8 cellular contexts compared by ENCODE assay signal in genomic region chr3:128584412-128585020, GRCh38.
DNase-seq lines count a peak whose midpoint lies in the region; ATAC-seq and TF ChIP-seq lines count a peak whose summit lies in the region.

No MANE protein-coding gene starts in this region.

- intact Hi-C loops in aorta (cut with DNase I): loop anchor here in 1 of 2 donors (2.0 kb wide), 1 partner anchor 158 kb away; no protein-coding TSS in a partner anchor

- H3F3A ChIP-seq in neural progenitor cell (ENCODE audit: low read depth): no peaks in the 10 kb centered on the region

- no peak overlapping the region for H3K9ac ChIP-seq in neural progenitor cell

- POLR2A ChIA-PET in activated CD8-positive, alpha-beta T cell treated with anti-CD3 and anti-CD28 coated beads, Interleukin-2, amount 10 ng/mL, durations not matched to agents 7 days and 5 days (lab: Charles Lee): no interaction called here

- WGBS in aorta, 2 donors: 12 to 24% methylated on average over 13 of the region's 13 CpGs

- no peaks in the 10 kb centered on the region for H3K79me2 ChIP-seq in neural progenitor cell (ENCODE audit: low read depth)

- H3K27ac Mint-ChIP-seq in activated CD8-positive, alpha-beta T cell treated with anti-CD3 and anti-CD28 coated beads, Interleukin-2, amount 10 ng/mL, durations not matched to agents 7 days and 5 days: no peak overlapping the region
- no peak overlapping the region for H3K27ac Mint-ChIP-seq in neural progenitor cell

- H3K27me3 ChIP-seq in neural progenitor cell: peaks cover 3% of the 10 kb centered on the region
- no peaks in the 10 kb centered on the region for H3K27me3 ChIP-seq in aorta (ENCODE audit: control insufficient read depth in 1 of 2, insufficient read depth in 2 of 2, low read length in 1 of 2)

- peaks cover 11% of the 10 kb centered on the region for H3K27me3 Mint-ChIP-seq in activated CD8-positive, alpha-beta T cell treated with anti-CD3 and anti-CD28 coated beads, Interleukin-2, amount 10 ng/mL, durations not matched to agents 7 days and 5 days (ENCODE audit: low read depth)
- H3K27me3 Mint-ChIP-seq in neural progenitor cell (ENCODE audit: insufficient read depth, low read depth): peaks cover 5% of the 10 kb centered on the region

- H3K4me2 ChIP-seq in neural progenitor cell: peak overlapping the region; percentile 12

- H3K9me3 ChIP-seq in neural progenitor cell (ENCODE audit: low read depth) (no peaks in the 10 kb centered on the region), aorta (ENCODE audit: control insufficient read depth, low read length) (peaks cover 3% of the 10 kb centered on the region)

- no peaks in the 10 kb centered on the region for H4K20me1 ChIP-seq in neural progenitor cell (ENCODE audit: low read depth)

- no peak overlapping the region for H3K4me3 ChIP-seq in neural progenitor cell
- no peak overlapping the region for H3K4me3 ChIP-seq in aorta (ENCODE audit: low read length in 2 of 2)

- TF ChIP-seq CTCF in neural progenitor cell (IDR thresholded peaks at IDR 0.05): peak; percentile 81

- H3K4me3 Mint-ChIP-seq in activated CD8-positive, alpha-beta T cell treated with anti-CD3 and anti-CD28 coated beads, Interleukin-2, amount 10 ng/mL, durations not matched to agents 7 days and 5 days: no peak overlapping the region
- H3K4me3 Mint-ChIP-seq in neural progenitor cell: no peak overlapping the region

- no peaks in the 10 kb centered on the region for H3K9me3 Mint-ChIP-seq in activated CD8-positive, alpha-beta T cell treated with anti-CD3 and anti-CD28 coated beads, Interleukin-2, amount 10 ng/mL, durations not matched to agents 7 days and 5 days (ENCODE audit: insufficient read depth)
- H3K9me3 Mint-ChIP-seq in neural progenitor cell: peaks cover 4% of the 10 kb centered on the region

- DNase-seq in COLO829 (ENCODE audit: low spot score) (peak; percentile 82), NCI-H460 (ENCODE audit: extremely low read depth, low read depth) (peak; percentile 75), fibroblast of the conjunctiva (ENCODE audit: low read depth) (peak; percentile 43), neural progenitor cell (ENCODE audit: low spot score) (peak; percentile 90), aorta (peak; percentile 79 to 90)
- peak; percentile 56 for DNase-seq in activated CD8-positive, alpha-beta T cell treated with anti-CD3 and anti-CD28 coated beads, Interleukin-2, amount 10 ng/mL, durations not matched to agents 7 days and 5 days

- H3K36me3 Mint-ChIP-seq in activated CD8-positive, alpha-beta T cell treated with anti-CD3 and anti-CD28 coated beads, Interleukin-2, amount 10 ng/mL, durations not matched to agents 7 days and 5 days (ENCODE audit: low read depth): no peaks in the 10 kb centered on the region
- no peaks in the 10 kb centered on the region for H3K36me3 Mint-ChIP-seq in neural progenitor cell

- ATAC-seq in HG02678 (IDR thresholded peaks at IDR 0.05; ENCODE audit: unreplicated experiment) (peak; percentile 57), aorta (ENCODE audit: low FRiP score) (peak; percentile 92), HG03025 (IDR thresholded peaks at IDR 0.05; ENCODE audit: low FRiP score, unreplicated experiment) (no peak)
- peak; percentile 92 for ATAC-seq in activated CD8-positive, alpha-beta T cell treated with anti-CD3 and anti-CD28 coated beads, Interleukin-2, amount 10 ng/mL, durations not matched to agents 7 days and 5 days

- H3K27ac ChIP-seq in neural progenitor cell: no peak overlapping the region
- no peak overlapping the region for H3K27ac ChIP-seq in aorta (ENCODE audit: low read depth in 1 of 2, low read length in 2 of 2)

- H3K36me3 ChIP-seq in neural progenitor cell: no peaks in the 10 kb centered on the region
- no peaks in the 10 kb centered on the region for H3K36me3 ChIP-seq in aorta (ENCODE audit: control insufficient read depth in 1 of 2, insufficient read depth in 2 of 2, low read length in 1 of 2)

- CTCF ChIA-PET in activated CD8-positive, alpha-beta T cell treated with anti-CD3 and anti-CD28 coated beads, Interleukin-2, amount 10 ng/mL, durations not matched to agents 7 days and 5 days (lab: Charles Lee): interaction anchor here (0.9 to 1.7 kb wide), 4 partner anchors 11 to 159 kb away, joined by 3 to 12 read pairs (median 6); no protein-coding TSS in a partner anchor

- H2AFZ ChIP-seq in neural progenitor cell (replicated peaks): peak overlapping the region; percentile 81

- H3K4me1 Mint-ChIP-seq in activated CD8-positive, alpha-beta T cell treated with anti-CD3 and anti-CD28 coated beads, Interleukin-2, amount 10 ng/mL, durations not matched to agents 7 days and 5 days (ENCODE audit: low read depth): peaks cover 4% of the 10 kb centered on the region
- H3K4me1 Mint-ChIP-seq in neural progenitor cell: peaks cover 9% of the 10 kb centered on the region

- H3K4me1 ChIP-seq in neural progenitor cell (peaks cover 6% of the 10 kb centered on the region), aorta (ENCODE audit: control insufficient read depth in 1 of 2, insufficient read depth in 2 of 2, low read length in 2 of 2) (no peaks in the 10 kb centered on the region)
